In genomic region chr2:171432969-171433762, GRCh38 we compare ENCODE assay signal across 8 cellular contexts. TPM values are rescaled to one million over a fixed set of nuclear protein-coding genes. Genes with fewer than 3 reads are reported as not detected.
DNase-seq lines count a peak whose midpoint lies in the region; ATAC-seq and TF ChIP-seq lines count a peak whose summit lies in the region.

No MANE protein-coding gene starts in this region.

- H3K27ac ChIP-seq in A673 (ENCODE audit: low read depth, low read length, poor library complexity, severe bottlenecking) (peak overlapping the region; percentile 94), upper lobe of right lung (peak overlapping the region; percentile 99)

- H3K27me3 ChIP-seq in A673 (replicated peaks; ENCODE audit: insufficient read depth, low read depth, low read length, poor library complexity) (no peaks in the 10 kb centered on the region), upper lobe of right lung (no peaks in the 10 kb centered on the region)

- H3K27ac Mint-ChIP-seq in natural killer cell treated with Interleukin-12 subunit alpha and Interleukin-12 subunit beta and Interleukin-15 and Interleukin-18, amount 100 ng/mL, for 72 hours = peak overlapping the region; percentile 93 to 94

- no peak for ATAC-seq in natural killer cell treated with Interleukin-12 subunit alpha and Interleukin-12 subunit beta and Interleukin-15 and Interleukin-18, amount 100 ng/mL, for 72 hours
- ATAC-seq in upper lobe of right lung (no peak), HG03196 (IDR thresholded peaks at IDR 0.05; ENCODE audit: unreplicated experiment) (no peak)

- peaks cover 17 to 23% of the 10 kb centered on the region in 2 donors for H3K4me1 Mint-ChIP-seq in natural killer cell treated with Interleukin-12 subunit alpha and Interleukin-12 subunit beta and Interleukin-15 and Interleukin-18, amount 100 ng/mL, for 72 hours (ENCODE audit: low read depth in 2 of 2)

- in situ Hi-C loops in GM13976 (cut with MboI; ENCODE audit: low sequenced_read_pairs, unreplicated experiment) = loop anchor here (25.0 kb wide), 1 partner anchor 446 kb away; no protein-coding TSS in a partner anchor

- intact Hi-C loops in A673 (cut with micrococcal nuclease; ENCODE audit: unreplicated experiment) = loop anchor here (5.0 kb wide), 2 partner anchors 271 to 461 kb away; partner anchors contain the start of gene TLK1
- intact Hi-C loops in upper lobe of right lung (cut with DNase I) = no loop called here

- H3K4me3 ChIP-seq in A673 (ENCODE audit: low read depth, low read length, poor library complexity, severe bottlenecking) (peak overlapping the region; percentile 80), epithelial cell of esophagus (ENCODE audit: low read length) (peak overlapping the region; percentile 87), upper lobe of right lung (peak overlapping the region; percentile 87)

- DNase-seq in A673 (ENCODE audit: low spot score) (peak; percentile 67), GM13976 (ENCODE audit: low spot score) (peak; percentile 53), NCI-H2196 (lab: John Stamatoyannopoulos, UW; ENCODE audit: unreplicated experiment) (peak; percentile 41), epithelial cell of esophagus (ENCODE audit: low read depth) (peak; percentile 95), upper lobe of right lung (no peak)
- DNase-seq in activated CD4-positive, alpha-beta T cell treated with anti-CD3 and anti-CD28 coated beads, Interleukin-2, amount 50 U/mL, for 48 hours = peak; percentile 51 to 57
- DNase-seq in natural killer cell treated with Interleukin-12 subunit alpha and Interleukin-12 subunit beta and Interleukin-15 and Interleukin-18, amount 100 ng/mL, for 72 hours (ENCODE audit: low spot score) = no peak

- H3K27me3 Mint-ChIP-seq in natural killer cell treated with Interleukin-12 subunit alpha and Interleukin-12 subunit beta and Interleukin-15 and Interleukin-18, amount 100 ng/mL, for 72 hours = no peaks in the 10 kb centered on the region

- CTCF ChIA-PET in A673 (lab: Charles Lee) = no interaction called here

- H3K9me3 Mint-ChIP-seq in natural killer cell treated with Interleukin-12 subunit alpha and Interleukin-12 subunit beta and Interleukin-15 and Interleukin-18, amount 100 ng/mL, for 72 hours = no peaks in the 10 kb centered on the region

- H3K36me3 Mint-ChIP-seq in natural killer cell treated with Interleukin-12 subunit alpha and Interleukin-12 subunit beta and Interleukin-15 and Interleukin-18, amount 100 ng/mL, for 72 hours = no peaks in the 10 kb centered on the region

- TSS peak; percentile 54 for BruUV-seq in A673 (replicated peaks; lab: Mats Ljungman, UMichigan)

- H3K36me3 ChIP-seq in A673 (ENCODE audit: insufficient read depth, low read length, poor library complexity, severe bottlenecking) (peaks cover 26% of the 10 kb centered on the region), upper lobe of right lung (peaks cover 16% of the 10 kb centered on the region)

- no peaks in the 10 kb centered on the region for H3K9me3 ChIP-seq in A673 (ENCODE audit: low read depth, low read length, poor library complexity, severe bottlenecking)
- H3K9me3 ChIP-seq in upper lobe of right lung = no peaks in the 10 kb centered on the region

- TF ChIP-seq CTCF in A673 (conservative IDR thresholded peaks at IDR 0.05; ENCODE audit: low read depth, low read length) (no peak), GM13976 (IDR thresholded peaks at IDR 0.05; ENCODE audit: borderline replicate concordance, control extremely low read depth, extremely low read depth, insufficient read depth, missing control alignments) (no peak), epithelial cell of esophagus (IDR thresholded peaks at IDR 0.05; ENCODE audit: insufficient read depth, low read depth, low read length, missing control alignments) (no peak), upper lobe of right lung (IDR thresholded peaks at IDR 0.05) (no peak)

- POLR2A ChIA-PET in A673 (lab: Charles Lee; ENCODE audit: low non-redundant PET) = no interaction called here

- H3K4me3 Mint-ChIP-seq in natural killer cell treated with Interleukin-12 subunit alpha and Interleukin-12 subunit beta and Interleukin-15 and Interleukin-18, amount 100 ng/mL, for 72 hours = peak overlapping the region; percentile 96

- H3K4me1 ChIP-seq in A673 (ENCODE audit: insufficient read depth, low read length, poor library complexity, severe bottlenecking) (peaks cover 29% of the 10 kb centered on the region), upper lobe of right lung (peaks cover 12% of the 10 kb centered on the region)

RNA-seq across cellular contexts. Expression of gene METTL8, which starts 0.6 kb away (rescaled TPM):
- total RNA-seq in A673 (2021) = 29.4 and 33.5 TPM in 2 replicates
- total RNA-seq in natural killer cell treated with Interleukin-12 subunit alpha and Interleukin-12 subunit beta and Interleukin-15 and Interleukin-18, amount 100 ng/mL, for 72 hours = 10 to 100 TPM; 16.0 to 35.6 TPM
- total RNA-seq in upper lobe of right lung = 18.2 TPM

RNA-seq across cellular contexts. Expression of gene DCAF17, which starts 0.9 kb away (rescaled TPM):
- total RNA-seq in A673 (2021) (25.0 and 26.1 TPM in 2 replicates), upper lobe of right lung (11.3 TPM)
- total RNA-seq in natural killer cell treated with Interleukin-12 subunit alpha and Interleukin-12 subunit beta and Interleukin-15 and Interleukin-18, amount 100 ng/mL, for 72 hours = 10 to 100 TPM; 12.4 to 17.5 TPM

Comparison
In these comparisons a context has a peak if more than half of its experiments do, and no peak if none do; other contexts are left out.
1. DNase-seq: peak in A673 (single experiment), GM13976 (single experiment), NCI-H2196 (single experiment), activated CD4-positive, alpha-beta T cell treated with anti-CD3 and anti-CD28 coated beads, Interleukin-2, amount 50 U/mL, for 48 hours (2 of 2) and epithelial cell of esophagus (single experiment); none in natural killer cell treated with Interleukin-12 subunit alpha and Interleukin-12 subunit beta and Interleukin-15 and Interleukin-18, amount 100 ng/mL, for 72 hours (single experiment) and upper lobe of right lung (single experiment).
2. Peak in every context shown above with its lines, with median percentiles within 50 percentile points of each other: H3K4me3 ChIP-seq.